25 cellular contexts compared by ENCODE assay signal in the genomic region with DNA sequence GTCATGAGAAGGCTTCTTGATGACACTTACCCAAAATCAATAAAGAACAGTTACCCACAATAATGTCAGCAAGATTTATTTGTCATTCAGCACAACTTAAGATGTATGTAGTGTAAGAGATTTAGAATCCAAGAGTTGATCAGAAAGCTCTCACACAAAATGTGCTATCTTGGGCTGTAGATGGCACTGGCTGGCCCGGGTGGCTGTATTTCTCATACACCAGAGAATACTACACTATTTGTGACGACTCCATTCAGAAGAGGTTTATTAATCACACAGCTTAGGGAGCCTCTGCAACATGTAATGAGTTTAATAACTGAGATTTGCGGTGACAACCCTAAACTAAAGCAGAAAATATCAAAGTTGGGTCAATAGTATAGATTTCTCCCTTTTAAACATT.
DNase-seq lines count a peak whose midpoint lies in the region; ATAC-seq, FAIRE-seq and TF ChIP-seq lines count a peak whose summit lies in the region.
"Had no signal": no experiment of that assay in that cellular context is flagged by ENCODE, and none has a peak within 500 bp of the region (broad histone marks: within the 10 kb centered on the region; RNA-seq: fewer than 3 reads in every experiment).

No MANE protein-coding gene starts in this region.

- H3K4me1 ChIP-seq in endodermal cell (ENCODE audit: control insufficient read depth, insufficient read depth, low read length) (no peaks in the 10 kb centered on the region), small intestine (ENCODE audit: control insufficient read depth in 2 of 2, insufficient read depth in 1 of 2, low read depth in 1 of 2, low read length in 1 of 2) (no peaks in the 10 kb centered on the region)

- WGBS in endodermal cell (ENCODE audit: insufficient coverage in 1 of 2, insufficient read length in 1 of 2), 2 experiments, result 76 to 87% methylated on average over 2 to 3 of the region's 3 CpGs
- WGBS in small intestine, 3 donors, result 75 to 84% (median 76%) methylated on average over 3 of the region's 3 CpGs

- no peaks in the 10 kb centered on the region for H3K36me3 ChIP-seq in endodermal cell (ENCODE audit: control insufficient read depth, insufficient read depth, low read length)
- H3K36me3 ChIP-seq in small intestine (ENCODE audit: control insufficient read depth in 2 of 2, insufficient read depth in 2 of 2, low read length in 2 of 2), result no peaks in the 10 kb centered on the region

- H3K4me3 Mint-ChIP-seq in endodermal cell (no peak overlapping the region), osteocyte (ENCODE audit: unreplicated experiment) (no peak overlapping the region)
- H3K4me3 Mint-ChIP-seq: GM23338, H9 had no signal

- H3K27ac ChIP-seq in endodermal cell (ENCODE audit: low read depth, low read length), result peak overlapping the region; percentile 85
- peak overlapping the region; percentile 75 for H3K27ac ChIP-seq in layer of hippocampus (ENCODE audit: low read depth, low read length)
- no peak overlapping the region for H3K27ac ChIP-seq in small intestine (ENCODE audit: low read depth in 1 of 2, low read length in 1 of 2)

- H3K27me3 ChIP-seq in endodermal cell (ENCODE audit: control insufficient read depth, insufficient read depth, low read length, poor library complexity, severe bottlenecking) (no peaks in the 10 kb centered on the region), layer of hippocampus (ENCODE audit: control insufficient read depth, insufficient read depth, low read length) (no peaks in the 10 kb centered on the region), small intestine (ENCODE audit: control insufficient read depth in 2 of 2, insufficient read depth in 2 of 2, low read length in 2 of 2) (no peaks in the 10 kb centered on the region)

- no peak overlapping the region for H3K9ac ChIP-seq in endodermal cell (ENCODE audit: extremely low read depth, low read length, poor library complexity, severe bottlenecking)

- H3K27ac Mint-ChIP-seq in endodermal cell (no peak overlapping the region), osteocyte (ENCODE audit: unreplicated experiment) (no peak overlapping the region)
- H3K27ac Mint-ChIP-seq: GM23338, H9 had no signal

- H3K36me3 Mint-ChIP-seq in endodermal cell (ENCODE audit: low read depth) (no peaks in the 10 kb centered on the region), osteocyte (ENCODE audit: unreplicated experiment) (no peaks in the 10 kb centered on the region)

- no peak overlapping the region for H3K4me3 ChIP-seq in endodermal cell (ENCODE audit: low read length)
- no peak overlapping the region for H3K4me3 ChIP-seq in small intestine (ENCODE audit: low read depth in 1 of 2, low read length in 2 of 2)
- H3K4me3 ChIP-seq: GM23338 had no signal

- peak; percentile 48 for ATAC-seq in sciatic nerve
- no peak for ATAC-seq in GM18861 (IDR thresholded peaks at IDR 0.05; ENCODE audit: unreplicated experiment)
- no peak for ATAC-seq in GM19351 (IDR thresholded peaks at IDR 0.05; ENCODE audit: unreplicated experiment)
- ATAC-seq: GM23338 had no signal

- intact Hi-C loops in sciatic nerve (cut with DNase I), result no loop called here

- peaks cover 3% of the 10 kb centered on the region for H3K9me3 Mint-ChIP-seq in endodermal cell
- H3K9me3 Mint-ChIP-seq in osteocyte (ENCODE audit: unreplicated experiment), result peaks cover 31% of the 10 kb centered on the region

- H3K9me3 ChIP-seq in endodermal cell (ENCODE audit: control insufficient read depth, low read length) (no peaks in the 10 kb centered on the region), small intestine (ENCODE audit: control insufficient read depth, low read depth) (no peaks in the 10 kb centered on the region)

- H3K27me3 Mint-ChIP-seq in endodermal cell (ENCODE audit: insufficient read depth) (peaks cover 4% of the 10 kb centered on the region), osteocyte (ENCODE audit: unreplicated experiment) (no peaks in the 10 kb centered on the region)

- H3K4me1 Mint-ChIP-seq in endodermal cell (no peaks in the 10 kb centered on the region), osteocyte (ENCODE audit: unreplicated experiment) (no peaks in the 10 kb centered on the region)

- FAIRE-seq in small intestine (lab: Jason Lieb, UNC), result no peak
- FAIRE-seq: GM12892, GM19239 had no signal

- DNase-seq in Ammon's horn (ENCODE audit: low spot score), result peak; percentile 53
- no peak for DNase-seq in endodermal cell
- DNase-seq in sciatic nerve (ENCODE audit: low spot score), result no peak
- no peak for DNase-seq in osteocyte (ENCODE audit: extremely low spot score, unreplicated experiment)
- no peak for DNase-seq in small intestine
- DNase-seq: 8988T, ACHN, DMS153, DND-41, H9, KBM-7, MV-4-11, NCI-H1105, NCI-H1436 treated with DMSO at 0.1 percent for 48 hours, NCI-H2107, NCI-H446, NCI-H524 treated with DMSO at 0.1 percent for 48 hours, RPMI8226, SHP77 treated with DMSO at 0.1 percent for 48 hours had no signal

- TF ChIP-seq CTCF in endodermal cell (conservative IDR thresholded peaks at IDR 0.05) (no peak), osteocyte (IDR thresholded peaks at IDR 0.05) (no peak)

Comparison
In these comparisons a context has a peak if more than half of its experiments do, and no peak if none do; other contexts are left out.
1. H3K27ac ChIP-seq: peak in endodermal cell (single experiment) and layer of hippocampus (single experiment); none in small intestine (0 of 2).